9 cellular contexts compared by ENCODE assay signal in the genomic region with DNA sequence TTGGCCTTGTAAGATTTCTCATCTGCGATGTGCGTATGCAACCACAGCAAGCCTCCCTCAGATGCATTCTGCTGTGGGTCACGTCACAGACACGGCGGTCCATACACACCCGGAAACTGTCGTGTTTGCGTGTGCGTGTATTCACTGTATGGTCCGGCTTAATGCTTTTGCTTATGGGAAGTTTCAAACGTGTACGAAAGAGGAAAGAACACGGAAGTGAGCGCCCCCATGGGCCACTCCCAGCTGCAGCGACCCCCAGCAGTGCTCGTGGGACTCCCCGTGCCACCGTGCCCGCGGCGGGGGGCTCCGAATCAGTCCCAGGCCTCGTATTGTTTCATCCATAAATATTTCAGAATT. TPM values are rescaled to one million over a fixed set of nuclear protein-coding genes. Genes with fewer than 3 reads are reported as not detected.
DNase-seq lines count a peak whose midpoint lies in the region; ATAC-seq and TF ChIP-seq lines count a peak whose summit lies in the region.
"Had no signal": no experiment of that assay in that cellular context is flagged by ENCODE, and none has a peak within 500 bp of the region (broad histone marks: within the 10 kb centered on the region; RNA-seq: fewer than 3 reads in every experiment).

No MANE protein-coding gene starts in this region.

- peak in 1 of 3 donors; percentile 61 for DNase-seq in CD4-positive, CD25-positive, alpha-beta regulatory T cell
- no peak for DNase-seq in adrenal gland
- no peak for DNase-seq in natural killer cell
- DNase-seq in amniotic stem cell (lab: John Stamatoyannopoulos, UW), result no peak
- DNase-seq in stimulated activated CD4-positive, alpha-beta T cell treated with anti-CD3 and anti-CD28 coated beads, Interleukin-12 subunit alpha, Interleukin-12 subunit beta, amount 100 ng/mL, for 4 hours, result no peak
- DNase-seq in EL, result no peak
- DNase-seq: midbrain had no signal

- TF ChIP-seq CTCF in adrenal gland (IDR thresholded peaks at IDR 0.05), result no peak
- no peak for TF ChIP-seq CTCF in natural killer cell (IDR thresholded peaks at IDR 0.05)

- peak overlapping the region; percentile 85 to 91 (median 88) for H3K4me3 Mint-ChIP-seq in CD4-positive, CD25-positive, alpha-beta regulatory T cell
- peak overlapping the region; percentile 82 for H3K4me3 Mint-ChIP-seq in natural killer cell

- no peaks in the 10 kb centered on the region for H3K9me3 ChIP-seq in CD4-positive, CD25-positive, alpha-beta regulatory T cell (ENCODE audit: control insufficient read depth in 2 of 2, low read length in 2 of 2)
- H3K9me3 ChIP-seq in adrenal gland (replicated peaks in 1 of 3), result no peaks in the 10 kb centered on the region

- WGBS in adrenal gland, 4 donors, result 30 to 75% (median 48%) methylated on average over 23 of the region's 23 CpGs

- peaks cover 0 to 24% (median 6%) of the 10 kb centered on the region in 4 donors for H3K4me1 Mint-ChIP-seq in CD4-positive, CD25-positive, alpha-beta regulatory T cell
- peaks cover 14 to 39% of the 10 kb centered on the region in 2 donors for H3K4me1 Mint-ChIP-seq in natural killer cell

- H3K27ac ChIP-seq in CD4-positive, CD25-positive, alpha-beta regulatory T cell (ENCODE audit: insufficient read depth, low read length, poor library complexity, severe bottlenecking), result peak overlapping the region; percentile 34
- peak overlapping the region in 3 of 5 donors; percentile 0 to 82 (median 59) for H3K27ac ChIP-seq in adrenal gland

- H3K9me3 Mint-ChIP-seq in CD4-positive, CD25-positive, alpha-beta regulatory T cell, result peaks cover 0 to 5% (median 0%) of the 10 kb centered on the region in 7 donors
- no peaks in the 10 kb centered on the region for H3K9me3 Mint-ChIP-seq in natural killer cell

- peak overlapping the region; percentile 44 for H3K4me3 ChIP-seq in CD4-positive, CD25-positive, alpha-beta regulatory T cell (ENCODE audit: low read depth, low read length)
- H3K4me3 ChIP-seq in adrenal gland, result peak overlapping the region in 1 of 4 donors; percentile 40

- H3K36me3 Mint-ChIP-seq in CD4-positive, CD25-positive, alpha-beta regulatory T cell, result no peaks in the 10 kb centered on the region
- peaks cover 8% of the 10 kb centered on the region for H3K36me3 Mint-ChIP-seq in natural killer cell

- no peaks in the 10 kb centered on the region for H3K36me3 ChIP-seq in CD4-positive, CD25-positive, alpha-beta regulatory T cell (ENCODE audit: control insufficient read depth, insufficient read depth, low read length)
- peaks cover 0 to 26% of the 10 kb centered on the region in 2 donors for H3K36me3 ChIP-seq in adrenal gland (replicated peaks in 1 of 2)

- intact Hi-C loops in adrenal gland (cut with DNase I) (no loop called here), natural killer cell (cut with micrococcal nuclease) (no loop called here)

- TF ChIP-seq POLR2A in adrenal gland (IDR thresholded peaks at IDR 0.05), result no peak

- peaks cover 21% of the 10 kb centered on the region for H3K27me3 Mint-ChIP-seq in CD4-positive, CD25-positive, alpha-beta regulatory T cell
- peaks cover 52 to 58% of the 10 kb centered on the region in 2 donors for H3K27me3 Mint-ChIP-seq in natural killer cell (ENCODE audit: low read depth in 2 of 2)

- H3K4me1 ChIP-seq in CD4-positive, CD25-positive, alpha-beta regulatory T cell (ENCODE audit: control insufficient read depth, insufficient read depth, low read length, poor library complexity, severe bottlenecking), result peaks cover 10% of the 10 kb centered on the region
- H3K4me1 ChIP-seq in adrenal gland (replicated peaks in 1 of 2), result peaks cover 0 to 14% of the 10 kb centered on the region in 2 donors

- H3K27me3 ChIP-seq in CD4-positive, CD25-positive, alpha-beta regulatory T cell (ENCODE audit: control insufficient read depth, insufficient read depth, low read length), result no peaks in the 10 kb centered on the region
- H3K27me3 ChIP-seq in adrenal gland, result no peaks in the 10 kb centered on the region

- ATAC-seq in CD4-positive, CD25-positive, alpha-beta regulatory T cell (ENCODE audit: low read depth in 2 of 2), result peak; percentile 35 to 47
- peak; percentile 23 for ATAC-seq in HG02642 (IDR thresholded peaks at IDR 0.05; ENCODE audit: poor library complexity, unreplicated experiment)
- ATAC-seq in natural killer cell, result peak in 2 of 3 donors; percentile 69 to 76
- ATAC-seq in HG02870 (IDR thresholded peaks at IDR 0.05; ENCODE audit: unreplicated experiment), result no peak

- peak overlapping the region in 2 of 3 donors; percentile 81 to 90 for H3K27ac Mint-ChIP-seq in CD4-positive, CD25-positive, alpha-beta regulatory T cell
- peak overlapping the region in 1 of 2 donors; percentile 71 for H3K27ac Mint-ChIP-seq in natural killer cell

RNA-seq across cellular contexts. Expression of a gene that starts 10.2 kb away (rescaled TPM):
- total RNA-seq in CD4-positive, CD25-positive, alpha-beta regulatory T cell, result 1.1 TPM
- polyA plus RNA-seq in CD4-positive, CD25-positive, alpha-beta regulatory T cell, result under 1 TPM in 2 of 4 donors, not detected in 2; 0.28 to 0.29 TPM
- total RNA-seq in adrenal gland, result 10 to 100 TPM in 2 of 8 donors, 1 to 10 TPM in 6; 3.8 to 13.3 (median 7.7) TPM
- 1 to 10 TPM in 2 of 3 donors, under 1 TPM in 1; 0.75 to 9.4 (median 7.9) TPM for polyA plus RNA-seq in adrenal gland
- total RNA-seq in natural killer cell, result 10 to 100 TPM in 1 of 3 donors, 1 to 10 TPM in 2; 4.3 to 16.9 (median 6.0) TPM

RNA-seq across cellular contexts. Expression of a gene that starts 25.9 kb away (rescaled TPM):
- total RNA-seq in CD4-positive, CD25-positive, alpha-beta regulatory T cell, result 35.0 TPM
- 10 to 100 TPM; 28.0 to 33.5 (median 30.6) TPM for polyA plus RNA-seq in CD4-positive, CD25-positive, alpha-beta regulatory T cell
- 10 to 100 TPM; 18.6 to 34.9 (median 27.5) TPM for total RNA-seq in adrenal gland
- 10 to 100 TPM; 12.4 to 42.0 (median 15.0) TPM for polyA plus RNA-seq in adrenal gland
- total RNA-seq in natural killer cell, result 10 to 100 TPM; 37.8 to 55.6 (median 39.9) TPM
